ENCODE assay signal across 15 cellular contexts in genomic region chr4:159273841-159274240, GRCh38.
"Had no signal": no experiment of that assay in that cellular context is flagged by ENCODE, and none has a peak within 500 bp of the region (broad histone marks: within the 10 kb centered on the region; RNA-seq: fewer than 3 reads in every experiment).

No MANE protein-coding gene starts in this region.

- H3K27me3 Mint-ChIP-seq: activated CD4-positive, alpha-beta T cell treated with anti-CD3 and anti-CD28 coated beads, Interleukin-2, amount 10 ng/mL, durations not matched to agents 24 days and 14 days; activated naive CD8-positive, alpha-beta T cell treated with anti-CD3 and anti-CD28 coated beads for 36 hours; brain; memory B cell had no signal

- H3K36me3 Mint-ChIP-seq: natural killer cell had no signal

- DNase-seq: activated CD4-positive, alpha-beta T cell treated with anti-CD3 and anti-CD28 coated beads, Interleukin-2, amount 10 ng/mL, durations not matched to agents 24 days and 14 days; activated CD4-positive, CD25-positive, alpha-beta regulatory T cell; activated CD8-positive, alpha-beta memory T cell treated with anti-CD3 and anti-CD28 coated beads, Interleukin-2, amount 50 U/mL, for 4 hours; activated CD8-positive, alpha-beta T cell treated with anti-CD3 and anti-CD28 coated beads, Interleukin-2, amount 10 ng/mL, durations not matched to agents 7 days and 5 days; activated naive CD8-positive, alpha-beta T cell treated with anti-CD3 and anti-CD28 coated beads for 36 hours; amygdala; left lung; natural killer cell; stimulated activated CD4-positive, alpha-beta T cell treated with anti-CD3 and anti-CD28 coated beads, Interleukin-4, amount 100 ng/mL, for 24 hours; stimulated activated naive CD4-positive, alpha-beta T cell had no signal

- H3K27me3 ChIP-seq: gastroesophageal sphincter, left lung, neutrophil had no signal

- H3K27ac ChIP-seq: gastroesophageal sphincter, neutrophil had no signal

- H3K27ac Mint-ChIP-seq: activated CD4-positive, alpha-beta T cell treated with anti-CD3 and anti-CD28 coated beads, Interleukin-2, amount 10 ng/mL, durations not matched to agents 24 days and 14 days; activated CD8-positive, alpha-beta T cell treated with anti-CD3 and anti-CD28 coated beads, Interleukin-2, amount 10 ng/mL, durations not matched to agents 7 days and 5 days; activated naive CD8-positive, alpha-beta T cell treated with anti-CD3 and anti-CD28 coated beads for 36 hours; memory B cell; natural killer cell; T-helper 2 cell treated with Interferon-gamma antibody and Interleukin-4, amounts not matched to agents 5 μg/mL and 100 μg/mL, for 36 hours had no signal

- H3K9me3 ChIP-seq: gastroesophageal sphincter, left lung, neutrophil had no signal

- H3K4me1 Mint-ChIP-seq: activated CD4-positive, alpha-beta T cell treated with anti-CD3 and anti-CD28 coated beads, Interleukin-2, amount 10 ng/mL, durations not matched to agents 24 days and 14 days had no signal

- H3K4me3 ChIP-seq: gastroesophageal sphincter, left lung had no signal

- H3K9me3 Mint-ChIP-seq: activated CD4-positive, alpha-beta T cell treated with anti-CD3 and anti-CD28 coated beads, Interleukin-2, amount 10 ng/mL, durations not matched to agents 24 days and 14 days; memory B cell; natural killer cell; T-helper 2 cell treated with Interferon-gamma antibody and Interleukin-4, amounts not matched to agents 5 μg/mL and 100 μg/mL, for 36 hours had no signal

- ATAC-seq: activated CD8-positive, alpha-beta T cell treated with anti-CD3 and anti-CD28 coated beads, Interleukin-2, amount 10 ng/mL, durations not matched to agents 7 days and 5 days; gastroesophageal sphincter; left lung; natural killer cell had no signal

- H3K36me3 ChIP-seq: gastroesophageal sphincter, left lung, neutrophil had no signal

- H3K4me3 Mint-ChIP-seq: activated CD4-positive, alpha-beta T cell treated with anti-CD3 and anti-CD28 coated beads, Interleukin-2, amount 10 ng/mL, durations not matched to agents 24 days and 14 days; activated CD8-positive, alpha-beta T cell treated with anti-CD3 and anti-CD28 coated beads, Interleukin-2, amount 10 ng/mL, durations not matched to agents 7 days and 5 days; activated naive CD8-positive, alpha-beta T cell treated with anti-CD3 and anti-CD28 coated beads for 36 hours; memory B cell; natural killer cell; T-helper 2 cell treated with Interferon-gamma antibody and Interleukin-4, amounts not matched to agents 5 μg/mL and 100 μg/mL, for 36 hours had no signal
